In the genomic region with DNA sequence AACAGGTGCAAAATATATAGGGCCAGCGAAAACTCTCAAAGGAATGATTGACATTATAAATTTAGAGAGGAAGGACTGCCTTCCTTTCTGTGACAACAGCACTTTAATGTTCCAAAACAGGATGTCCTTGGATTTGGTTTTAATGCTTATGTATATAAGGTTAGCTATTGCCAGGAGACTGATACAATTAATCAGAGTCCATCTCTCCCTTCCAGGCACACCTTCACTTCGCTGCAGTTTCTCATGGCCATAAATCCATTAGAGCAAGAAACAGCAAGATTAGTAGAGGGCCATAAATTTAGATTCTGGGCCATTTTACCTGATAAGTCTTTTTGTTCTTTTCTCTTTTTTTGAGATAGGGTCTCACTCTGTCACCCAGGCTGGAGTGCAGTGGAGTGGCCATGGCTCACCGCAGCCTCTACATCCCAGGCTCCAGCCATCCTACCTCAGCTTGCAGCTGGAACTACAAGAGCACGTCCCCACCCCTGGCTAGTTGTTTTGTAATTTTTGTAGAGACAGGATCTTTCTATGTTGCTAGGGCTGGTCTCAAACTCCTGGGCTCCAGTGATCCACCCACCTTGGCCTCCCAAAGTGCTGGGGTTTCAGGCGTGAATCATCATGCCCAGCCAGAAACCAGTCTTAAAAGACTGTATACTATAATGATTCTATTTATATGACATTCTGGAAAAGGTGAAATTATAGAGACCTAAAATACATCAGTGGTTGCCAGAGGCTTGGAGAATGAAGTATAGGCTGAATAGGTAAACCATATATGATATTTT, we compare ENCODE assay signal across 16 cellular contexts. TPM values are rescaled to one million over a fixed set of nuclear protein-coding genes. Genes with fewer than 3 reads are reported as not detected.
A peak's percentile ranks its signal among the peaks of the same experiment; 100 is the strongest.
DNase-seq lines count a peak whose midpoint lies in the region; ATAC-seq lines count a peak whose summit lies in the region.
"Had no signal": no experiment of that assay in that cellular context is flagged by ENCODE, and none has a peak within 500 bp of the region (broad histone marks: within the 10 kb centered on the region; RNA-seq: fewer than 3 reads in every experiment).

No MANE protein-coding gene starts in this region.

- ATAC-seq in T-cell (replicated peaks in 1 of 4): peak in 1 of 4 experiments; percentile 34
- ATAC-seq: natural killer cell treated with Interleukin-12 subunit alpha and Interleukin-12 subunit beta and Interleukin-15 and Interleukin-18, amount 100 ng/mL, for 72 hours had no signal

- CTCF ChIA-PET in T-cell (lab: Charles Lee): interaction anchor here in 1 of 2 donors (0.7 to 1.3 kb wide), 2 partner anchors 15 to 94 kb away, joined by 3 to 13 read pairs; no protein-coding TSS in a partner anchor

- H3K9me3 Mint-ChIP-seq in T-cell: no peaks in the 10 kb centered on the region
- peaks cover 0 to 1% (median 0%) of the 10 kb centered on the region in 6 donors for H3K9me3 Mint-ChIP-seq in immature natural killer cell
- H3K9me3 Mint-ChIP-seq: natural killer cell treated with Interleukin-12 subunit alpha and Interleukin-12 subunit beta and Interleukin-15 and Interleukin-18, amount 100 ng/mL, for 72 hours had no signal

- H3K27me3 Mint-ChIP-seq in T-cell (no peaks in the 10 kb centered on the region), immature natural killer cell (ENCODE audit: low read depth in 3 of 3) (peaks cover 0 to 2% (median 2%) of the 10 kb centered on the region in 3 donors)
- H3K27me3 Mint-ChIP-seq: natural killer cell treated with Interleukin-12 subunit alpha and Interleukin-12 subunit beta and Interleukin-15 and Interleukin-18, amount 100 ng/mL, for 72 hours had no signal

- peak; percentile 35 for DNase-seq in stimulated activated CD4-positive, alpha-beta T cell treated with anti-CD3 and anti-CD28 coated beads, Interleukin-15, amount 100 ng/mL, for 24 hours
- no peak for DNase-seq in stimulated activated CD4-positive, alpha-beta T cell treated with anti-CD3 and anti-CD28 coated beads, Interleukin-2, amount 100 ng/mL, for 24 hours
- DNase-seq in T-cell (no peak), immature natural killer cell (no peak), NCI-H1436 (lab: John Stamatoyannopoulos, UW) (no peak), medulla oblongata (ENCODE audit: extremely low spot score) (no peak), DMS53 (lab: John Stamatoyannopoulos, UW) (no peak), NCI-H2196 (lab: John Stamatoyannopoulos, UW; ENCODE audit: unreplicated experiment) (no peak)
- DNase-seq: activated CD4-positive, alpha-beta T cell treated with anti-CD3 and anti-CD28 coated beads for 1 hour; dermis blood vessel endothelial cell; left ventricle myocardium inferior; MV-4-11; stimulated activated CD4-positive, alpha-beta T cell treated with anti-CD3 and anti-CD28 coated beads, Interleukin-2, amount 100 ng/mL, for 48 hours; trophoblast cell had no signal

- H3K4me1 Mint-ChIP-seq in T-cell (peaks cover 2 to 16% (median 16%) of the 10 kb centered on the region in 3 donors), immature natural killer cell (peaks cover 0 to 3% of the 10 kb centered on the region in 2 donors)

- H3K4me3 Mint-ChIP-seq in T-cell (no peak overlapping the region), immature natural killer cell (no peak overlapping the region)
- H3K4me3 Mint-ChIP-seq: natural killer cell treated with Interleukin-12 subunit alpha and Interleukin-12 subunit beta and Interleukin-15 and Interleukin-18, amount 100 ng/mL, for 72 hours; T-helper 1 cell treated with Interleukin-12 subunit alpha and Interleukin-12 subunit beta and Interleukin-4 antibody, amounts not matched to agents 30 μg/mL and 1 μg/mL, for 36 hours had no signal

- no peaks in the 10 kb centered on the region for H3K36me3 Mint-ChIP-seq in T-cell
- H3K36me3 Mint-ChIP-seq in immature natural killer cell: peaks cover 0 to 2% (median 0%) of the 10 kb centered on the region in 3 donors
- H3K36me3 Mint-ChIP-seq: natural killer cell treated with Interleukin-12 subunit alpha and Interleukin-12 subunit beta and Interleukin-15 and Interleukin-18, amount 100 ng/mL, for 72 hours had no signal

- H3K27ac Mint-ChIP-seq in T-cell: peak overlapping the region; percentile 55 to 80
- peak overlapping the region in 4 of 6 donors; percentile 16 to 68 (median 56) for H3K27ac Mint-ChIP-seq in immature natural killer cell
- H3K27ac Mint-ChIP-seq: T-helper 1 cell treated with Interleukin-12 subunit alpha and Interleukin-12 subunit beta and Interleukin-4 antibody, amounts not matched to agents 30 μg/mL and 1 μg/mL, for 36 hours had no signal

- POLR2A ChIA-PET in T-cell (lab: Charles Lee): no interaction called here

RNA-seq across cellular contexts. Expression of gene TFRC, which starts 15.7 kb away (rescaled TPM):
- 100 to 1,000 TPM in 2 of 5 donors, 10 to 100 TPM in 3; 71.3 to 162 (median 73.0) TPM for total RNA-seq in T-cell
- 10 to 100 TPM in 1 of 3 donors, 1 to 10 TPM in 2; 8.9 to 11.0 (median 9.7) TPM for polyA plus RNA-seq in immature natural killer cell
